ENCODE assay signal across 8 cellular contexts in the genomic region with DNA sequence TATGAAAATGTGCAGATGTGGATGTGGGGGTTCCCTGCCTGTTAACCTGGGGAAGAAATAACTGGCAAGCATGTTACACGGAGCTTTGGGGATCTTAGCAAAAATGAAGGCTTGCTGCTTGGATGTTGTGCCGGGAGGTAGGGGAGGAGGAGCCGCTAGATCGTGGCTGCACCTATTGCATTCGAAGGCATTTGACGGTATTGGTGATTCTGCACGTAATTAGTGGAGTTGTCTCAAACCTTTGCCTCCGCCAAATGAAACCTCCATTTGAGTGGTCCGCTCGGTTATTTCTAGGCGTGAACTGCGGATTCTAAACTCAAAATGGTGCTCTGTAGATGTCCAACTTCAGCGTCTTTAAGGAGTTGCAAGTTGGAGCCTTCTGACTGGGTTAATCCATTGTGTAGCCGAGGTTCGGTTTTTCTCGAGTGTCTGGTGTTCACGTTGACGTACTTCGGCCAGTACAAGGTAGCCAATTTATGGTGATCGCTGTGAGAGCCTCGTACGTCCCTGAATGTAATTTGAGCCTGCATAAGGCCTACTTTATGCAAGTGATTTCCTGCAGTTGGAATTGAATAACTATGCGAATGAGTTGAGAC. TPM values are rescaled to one million over a fixed set of nuclear protein-coding genes. Genes with fewer than 3 reads are reported as not detected.
DNase-seq lines count a peak whose midpoint lies in the region; ATAC-seq, FAIRE-seq and TF ChIP-seq lines count a peak whose summit lies in the region.

No MANE protein-coding gene starts in this region.

- no peak for ATAC-seq in HepG2
- no peak for ATAC-seq in HG02763 (IDR thresholded peaks at IDR 0.05; ENCODE audit: unreplicated experiment)
- no peak for ATAC-seq in GM21737 (IDR thresholded peaks at IDR 0.05; ENCODE audit: unreplicated experiment)

- peaks cover 70% of the 10 kb centered on the region for H3K4me1 Mint-ChIP-seq in brain

- H3K9me3 Mint-ChIP-seq in brain, result peaks cover 0 to 3% (median 0%) of the 10 kb centered on the region in 5 experiments

- H3K9ac ChIP-seq in HepG2 (ENCODE audit: insufficient read depth, low read depth, low read length), result peak overlapping the region; percentile 63

- CTCF ChIA-PET in HepG2 (lab: Yijun Ruan, JAX; ENCODE audit: low intra/inter-chr PET ratio, low total read pairs), result no interaction called here

- H3K4me2 ChIP-seq in HepG2 (ENCODE audit: low read depth, low read length), result peak overlapping the region; percentile 97

- peak; percentile 46 for FAIRE-seq in HepG2 (lab: Jason Lieb, UNC)

- H2AFZ ChIP-seq in HepG2 (ENCODE audit: low read length), result no peak overlapping the region

- BruUV-seq in HepG2 (replicated peaks; lab: Mats Ljungman, UMichigan), result no TSS peak

- peaks cover 51% of the 10 kb centered on the region for H3K79me2 ChIP-seq in HepG2 (ENCODE audit: insufficient read depth, low read length)

- in situ Hi-C loops in HepG2 (cut with HindIII; ENCODE audit: extremely low pct_ligation_motif_present, low pct_unique_long_range_greater_than_20kb), result no loop called here

- no peak for TF ChIP-seq POLR2A in HepG2 (IDR thresholded peaks at IDR 0.05; ENCODE audit: insufficient read depth in 1 of 2, low read depth in 2 of 2, low read length in 2 of 2)

- TF ChIP-seq CTCF in GM12864 (IDR thresholded peaks at IDR 0.05; ENCODE audit: low read depth, low read length, missing control alignments) (no peak), brain (conservative IDR thresholded peaks at IDR 0.05) (no peak), HepG2 (CRISPR knock-in tag; IDR thresholded peaks at IDR 0.05) (no peak)

- peak overlapping the region; percentile 90 to 99 (median 94) for H3K27ac Mint-ChIP-seq in brain

- no peak overlapping the region for H3K27ac ChIP-seq in HepG2 (ENCODE audit: extremely low read length, insufficient read depth, low read length)

- 48% methylated on average over 23 of the region's 23 CpGs for WGBS in HepG2 (ENCODE audit: low lambda C conversion rate)

- peaks cover 43% of the 10 kb centered on the region for H3K4me1 ChIP-seq in HepG2 (ENCODE audit: insufficient read depth, low read length)

- DNase-seq in GM12864 (ENCODE audit: low read depth), result no peak
- peak; percentile 63 for DNase-seq in NCI-H82 (lab: John Stamatoyannopoulos, UW)
- DNase-seq in HepG2 (ENCODE audit: low spot score), result no peak
- DNase-seq in stimulated activated naive CD4-positive, alpha-beta T cell (lab: John Stamatoyannopoulos, UW), result peak; percentile 23 to 72 (median 44)
- no peak for DNase-seq in T1000 (lab: John Stamatoyannopoulos, UW)

- H3K27me3 Mint-ChIP-seq in brain, result peaks cover 29% of the 10 kb centered on the region

- peaks cover 23% of the 10 kb centered on the region for H4K20me1 ChIP-seq in HepG2 (ENCODE audit: insufficient read depth, low read length)

- H3K4me3 Mint-ChIP-seq in brain, result peak overlapping the region; percentile 94 to 99 (median 95)

- peak overlapping the region; percentile 45 for H3K4me3 ChIP-seq in GM12864 (ENCODE audit: low read depth, low read length)
- H3K4me3 ChIP-seq in HepG2 (replicated peaks in 1 of 3; ENCODE audit: insufficient read depth in 1 of 3, low read depth in 2 of 3, low read length in 3 of 3), result peak overlapping the region; percentile 80 to 86 (median 85)

- H3K36me3 ChIP-seq in HepG2 (replicated peaks in 1 of 2; ENCODE audit: control insufficient read depth in 1 of 2, insufficient read depth in 2 of 2, low read length in 2 of 2), result no peaks in the 10 kb centered on the region

- intact Hi-C loops in HepG2 (cut with micrococcal nuclease; ENCODE audit: unreplicated experiment), result no loop called here

- no peaks in the 10 kb centered on the region for H3K9me3 ChIP-seq in HepG2 (ENCODE audit: low read length)

- TF ChIP-seq EP300 in HepG2 (IDR thresholded peaks at IDR 0.05; ENCODE audit: low read depth in 2 of 2, low read length in 2 of 2), result no peak
- no peak for TF ChIP-seq EP300 in HepG2 (CRISPR knock-in tag; IDR thresholded peaks at IDR 0.05; ENCODE audit: borderline replicate concordance)

- H3K36me3 Mint-ChIP-seq in brain, result no peaks in the 10 kb centered on the region

- peaks cover 4 to 28% of the 10 kb centered on the region in 2 experiments for H3K27me3 ChIP-seq in HepG2 (ENCODE audit: control insufficient read depth in 1 of 2, insufficient read depth in 2 of 2, low read length in 2 of 2)

- TF ChIP-seq RAD21 in HepG2 (CRISPR knock-in tag; IDR thresholded peaks at IDR 0.05), result no peak

- POLR2A ChIA-PET in HepG2 (lab: Yijun Ruan, JAX), result no interaction called here

TF ChIP-seq in HepG2, 621 proteins besides CTCF, POLR2A, EP300 and RAD21 (continues in another document):
- TF ChIP-seq ADNP (CRISPR knock-in tag; IDR thresholded peaks at IDR 0.05) (no peak), ZNF775 (CRISPR knock-in tag; IDR thresholded peaks at IDR 0.05; ENCODE audit: borderline replicate concordance) (0 out of 2 replicates have a peak, but pooled peaks have one; percentile 39), ZMAT3 (CRISPR knock-in tag; conservative IDR thresholded peaks at IDR 0.05) (0 out of 2 replicates have a peak, but pooled peaks have one; percentile 42), ZNF530 (CRISPR knock-in tag; IDR thresholded peaks at IDR 0.05; ENCODE audit: low read depth) (no peak), ZNF331 (CRISPR knock-in tag; IDR thresholded peaks at IDR 0.05) (0 out of 2 replicates have a peak, but pooled peaks have one; percentile 15), MXD4 (CRISPR knock-in tag; IDR thresholded peaks at IDR 0.05) (no peak), TCF12 (IDR thresholded peaks at IDR 0.05) (no peak), TCF12 (CRISPR knock-in tag; IDR thresholded peaks at IDR 0.05) (no peak), ZNF317 (CRISPR knock-in tag; IDR thresholded peaks at IDR 0.05) (no peak), TBX2 (CRISPR knock-in tag; IDR thresholded peaks at IDR 0.05; ENCODE audit: borderline replicate concordance) (peak; percentile 57; the same call in 1 of the 2 replicates), SP140L (CRISPR knock-in tag; IDR thresholded peaks at IDR 0.05; ENCODE audit: borderline replicate concordance) (no peak), REL (CRISPR knock-in tag; conservative IDR thresholded peaks at IDR 0.05) (no peak), TBL1XR1 (IDR thresholded peaks at IDR 0.05; ENCODE audit: borderline replicate concordance, low read length, partially characterized antibody) (no peak), ZNF383 (CRISPR knock-in tag; IDR thresholded peaks at IDR 0.05; ENCODE audit: borderline replicate concordance) (no peak), HOXA9 (CRISPR knock-in tag; IDR thresholded peaks at IDR 0.05; ENCODE audit: borderline replicate concordance) (0 out of 2 replicates have a peak, but pooled peaks have one; percentile 3), ARHGAP35 (CRISPR knock-in tag; IDR thresholded peaks at IDR 0.05; ENCODE audit: borderline replicate concordance) (no peak), ZNF234 (CRISPR knock-in tag; conservative IDR thresholded peaks at IDR 0.05) (no peak), RAD51 (IDR thresholded peaks at IDR 0.05; ENCODE audit: borderline replicate concordance) (no peak), DNMT1 (CRISPR knock-in tag; IDR thresholded peaks at IDR 0.05) (0 out of 2 replicates have a peak, but pooled peaks have one; percentile 40), CEBPG (CRISPR knock-in tag; IDR thresholded peaks at IDR 0.05) (no peak)
- TF ChIP-seq, protein P1, sequence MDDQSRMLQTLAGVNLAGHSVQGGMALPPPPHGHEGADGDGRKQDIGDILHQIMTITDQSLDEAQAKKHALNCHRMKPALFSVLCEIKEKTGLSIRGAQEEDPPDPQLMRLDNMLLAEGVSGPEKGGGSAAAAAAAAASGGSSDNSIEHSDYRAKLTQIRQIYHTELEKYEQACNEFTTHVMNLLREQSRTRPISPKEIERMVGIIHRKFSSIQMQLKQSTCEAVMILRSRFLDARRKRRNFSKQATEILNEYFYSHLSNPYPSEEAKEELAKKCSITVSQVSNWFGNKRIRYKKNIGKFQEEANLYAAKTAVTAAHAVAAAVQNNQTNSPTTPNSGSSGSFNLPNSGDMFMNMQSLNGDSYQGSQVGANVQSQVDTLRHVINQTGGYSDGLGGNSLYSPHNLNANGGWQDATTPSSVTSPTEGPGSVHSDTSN (CRISPR knock-in tag; IDR thresholded peaks at IDR 0.05; ENCODE audit: borderline replicate concordance), result no peak

RNA-seq across cellular contexts. Expression of a gene that starts 1.5 kb away (rescaled TPM):
- polyA plus RNA-seq in brain (ENCODE audit: insufficient read depth, low read depth, low replicate concordance), result 5.8 TPM
- 4.7 and 4.9 TPM in 2 replicates for total RNA-seq in HepG2 (2016; rRNA removed; fragmentation: Illumina TruSeq; extraction: Trizol)
- 11.1 and 13.2 TPM in 2 replicates for total RNA-seq in HepG2 (2016; cell fraction: cytosol; rRNA removed; fragmentation: Illumina TruSeq; extraction: Trizol; ENCODE audit: low read depth)
- total RNA-seq in HepG2 (2016; cell fraction: insoluble cytoplasmic fraction; rRNA removed; fragmentation: Illumina TruSeq; extraction: Trizol), result 3.2 TPM in 2 replicates
- total RNA-seq in HepG2 (2016; cell fraction: membrane; rRNA removed; fragmentation: Illumina TruSeq; extraction: Trizol), result 2.2 and 2.9 TPM in 2 replicates
- total RNA-seq in HepG2 (2016; cell fraction: nucleus; rRNA removed; fragmentation: Illumina TruSeq; extraction: Trizol), result 7.0 and 9.7 TPM in 2 replicates
- polyA plus RNA-seq in HepG2 (2011; rRNA removed), result 0.61 and 0.66 TPM in 2 replicates
- 0.35 and 0.46 TPM in 2 replicates for polyA plus RNA-seq in HepG2 (2011; cell fraction: cytosol; rRNA removed)
- polyA plus RNA-seq in HepG2 (2011; cell fraction: nucleus; rRNA removed), result 3.4 and 4.2 TPM in 2 replicates
- 3.6 and 4.0 TPM in 2 replicates for polyA plus RNA-seq in HepG2 (2012)
- 0.14 and 0.17 TPM in 2 replicates for polyA plus RNA-seq in HepG2 (2016; cell fraction: cytosol; fragmentation: Illumina TruSeq; extraction: Trizol; ENCODE audit: low read depth)
- polyA plus RNA-seq in HepG2 (2016; cell fraction: insoluble cytoplasmic fraction; fragmentation: Illumina TruSeq; extraction: Trizol; ENCODE audit: low read depth), result 2.5 and 3.2 TPM in 2 replicates
- 0.18 and 0.30 TPM in 2 replicates for polyA plus RNA-seq in HepG2 (2016; cell fraction: membrane; fragmentation: Illumina TruSeq; extraction: Trizol; ENCODE audit: low read depth)
- 10.3 and 10.4 TPM in 2 replicates for polyA plus RNA-seq in HepG2 (2016; cell fraction: nucleus; fragmentation: Illumina TruSeq; extraction: Trizol; ENCODE audit: insufficient read depth, low read depth)
- 4.5 and 10.3 TPM in 2 replicates for polyA minus RNA-seq in HepG2 (2011; rRNA and poly(A)+ RNA removed; ENCODE audit: low replicate concordance)
- 2.3 and 2.8 TPM in 2 replicates for polyA minus RNA-seq in HepG2 (2011; cell fraction: cytosol; rRNA and poly(A)+ RNA removed)
- 6.7 and 7.3 TPM in 2 replicates for polyA minus RNA-seq in HepG2 (2011; cell fraction: nucleus; rRNA and poly(A)+ RNA removed)

Comparison
In these comparisons a context has a peak if more than half of its experiments do, and no peak if none do; other contexts are left out.
1. DNase-seq: peak in NCI-H82 (single experiment) and stimulated activated naive CD4-positive, alpha-beta T cell (6 of 6); none in GM12864 (single experiment), HepG2 (single experiment) and T1000 (single experiment).